In genomic region chr12:77189463-77189862, GRCh38 we compare ENCODE assay signal across 2 cellular contexts.
A peak's percentile ranks its signal among the peaks of the same experiment; 100 is the strongest.
TF ChIP-seq lines count a peak whose summit lies in the region.

No MANE protein-coding gene starts in this region.

TF ChIP-seq in GM23338, 12 proteins besides CTCF, POLR2A, EP300 and RAD21 (continued from another document):
- TF ChIP-seq CREB1 (CRISPR knock-in tag; IDR thresholded peaks at IDR 0.05; ENCODE audit: low read depth) (no peak), NANOG (IDR thresholded peaks at IDR 0.05; ENCODE audit: borderline replicate concordance) (no peak), EZH2phosphoT487 (IDR thresholded peaks at IDR 0.05; ENCODE audit: unreplicated experiment) (no peak), STAT1 (IDR thresholded peaks at IDR 0.05; ENCODE audit: unreplicated experiment) (no peak), ETS1 (IDR thresholded peaks at IDR 0.05) (no peak)
- TF ChIP-seq, protein P1, sequence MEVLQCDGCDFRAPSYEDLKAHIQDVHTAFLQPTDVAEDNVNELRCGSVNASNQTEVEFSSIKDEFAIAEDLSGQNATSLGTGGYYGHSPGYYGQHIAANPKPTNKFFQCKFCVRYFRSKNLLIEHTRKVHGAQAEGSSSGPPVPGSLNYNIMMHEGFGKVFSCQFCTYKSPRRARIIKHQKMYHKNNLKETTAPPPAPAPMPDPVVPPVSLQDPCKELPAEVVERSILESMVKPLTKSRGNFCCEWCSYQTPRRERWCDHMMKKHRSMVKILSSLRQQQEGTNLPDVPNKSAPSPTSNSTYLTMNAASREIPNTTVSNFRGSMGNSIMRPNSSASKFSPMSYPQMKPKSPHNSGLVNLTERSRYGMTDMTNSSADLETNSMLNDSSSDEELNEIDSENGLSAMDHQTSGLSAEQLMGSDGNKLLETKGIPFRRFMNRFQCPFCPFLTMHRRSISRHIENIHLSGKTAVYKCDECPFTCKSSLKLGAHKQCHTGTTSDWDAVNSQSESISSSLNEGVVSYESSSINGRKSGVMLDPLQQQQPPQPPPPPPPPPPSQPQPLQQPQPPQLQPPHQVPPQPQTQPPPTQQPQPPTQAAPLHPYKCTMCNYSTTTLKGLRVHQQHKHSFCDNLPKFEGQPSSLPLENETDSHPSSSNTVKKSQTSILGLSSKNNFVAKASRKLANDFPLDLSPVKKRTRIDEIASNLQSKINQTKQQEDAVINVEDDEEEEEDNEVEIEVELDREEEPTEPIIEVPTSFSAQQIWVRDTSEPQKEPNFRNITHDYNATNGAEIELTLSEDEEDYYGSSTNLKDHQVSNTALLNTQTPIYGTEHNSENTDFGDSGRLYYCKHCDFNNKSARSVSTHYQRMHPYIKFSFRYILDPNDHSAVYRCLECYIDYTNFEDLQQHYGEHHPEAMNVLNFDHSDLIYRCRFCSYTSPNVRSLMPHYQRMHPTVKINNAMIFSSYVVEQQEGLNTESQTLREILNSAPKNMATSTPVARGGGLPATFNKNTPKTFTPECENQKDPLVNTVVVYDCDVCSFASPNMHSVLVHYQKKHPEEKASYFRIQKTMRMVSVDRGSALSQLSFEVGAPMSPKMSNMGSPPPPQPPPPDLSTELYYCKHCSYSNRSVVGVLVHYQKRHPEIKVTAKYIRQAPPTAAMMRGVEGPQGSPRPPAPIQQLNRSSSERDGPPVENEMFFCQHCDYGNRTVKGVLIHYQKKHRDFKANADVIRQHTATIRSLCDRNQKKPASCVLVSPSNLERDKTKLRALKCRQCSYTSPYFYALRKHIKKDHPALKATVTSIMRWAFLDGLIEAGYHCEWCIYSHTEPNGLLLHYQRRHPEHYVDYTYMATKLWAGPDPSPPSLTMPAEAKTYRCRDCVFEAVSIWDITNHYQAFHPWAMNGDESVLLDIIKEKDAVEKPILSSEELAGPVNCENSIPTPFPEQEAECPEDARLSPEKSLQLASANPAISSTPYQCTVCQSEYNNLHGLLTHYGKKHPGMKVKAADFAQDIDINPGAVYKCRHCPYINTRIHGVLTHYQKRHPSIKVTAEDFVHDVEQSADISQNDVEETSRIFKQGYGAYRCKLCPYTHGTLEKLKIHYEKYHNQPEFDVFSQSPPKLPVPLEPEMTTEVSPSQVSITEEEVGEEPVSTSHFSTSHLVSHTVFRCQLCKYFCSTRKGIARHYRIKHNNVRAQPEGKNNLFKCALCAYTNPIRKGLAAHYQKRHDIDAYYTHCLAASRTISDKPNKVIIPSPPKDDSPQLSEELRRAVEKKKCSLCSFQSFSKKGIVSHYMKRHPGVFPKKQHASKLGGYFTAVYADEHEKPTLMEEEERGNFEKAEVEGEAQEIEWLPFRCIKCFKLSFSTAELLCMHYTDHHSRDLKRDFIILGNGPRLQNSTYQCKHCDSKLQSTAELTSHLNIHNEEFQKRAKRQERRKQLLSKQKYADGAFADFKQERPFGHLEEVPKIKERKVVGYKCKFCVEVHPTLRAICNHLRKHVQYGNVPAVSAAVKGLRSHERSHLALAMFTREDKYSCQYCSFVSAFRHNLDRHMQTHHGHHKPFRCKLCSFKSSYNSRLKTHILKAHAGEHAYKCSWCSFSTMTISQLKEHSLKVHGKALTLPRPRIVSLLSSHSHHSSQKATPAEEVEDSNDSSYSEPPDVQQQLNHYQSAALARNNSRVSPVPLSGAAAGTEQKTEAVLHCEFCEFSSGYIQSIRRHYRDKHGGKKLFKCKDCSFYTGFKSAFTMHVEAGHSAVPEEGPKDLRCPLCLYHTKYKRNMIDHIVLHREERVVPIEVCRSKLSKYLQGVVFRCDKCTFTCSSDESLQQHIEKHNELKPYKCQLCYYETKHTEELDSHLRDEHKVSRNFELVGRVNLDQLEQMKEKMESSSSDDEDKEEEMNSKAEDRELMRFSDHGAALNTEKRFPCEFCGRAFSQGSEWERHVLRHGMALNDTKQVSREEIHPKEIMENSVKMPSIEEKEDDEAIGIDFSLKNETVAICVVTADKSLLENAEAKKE (CRISPR knock-in tag; IDR thresholded peaks at IDR 0.05) = no peak

TF ChIP-seq in SK-N-SH, 30 proteins besides CTCF, POLR2A, EP300 and RAD21 (continued from another document):
- TF ChIP-seq, protein P2, sequence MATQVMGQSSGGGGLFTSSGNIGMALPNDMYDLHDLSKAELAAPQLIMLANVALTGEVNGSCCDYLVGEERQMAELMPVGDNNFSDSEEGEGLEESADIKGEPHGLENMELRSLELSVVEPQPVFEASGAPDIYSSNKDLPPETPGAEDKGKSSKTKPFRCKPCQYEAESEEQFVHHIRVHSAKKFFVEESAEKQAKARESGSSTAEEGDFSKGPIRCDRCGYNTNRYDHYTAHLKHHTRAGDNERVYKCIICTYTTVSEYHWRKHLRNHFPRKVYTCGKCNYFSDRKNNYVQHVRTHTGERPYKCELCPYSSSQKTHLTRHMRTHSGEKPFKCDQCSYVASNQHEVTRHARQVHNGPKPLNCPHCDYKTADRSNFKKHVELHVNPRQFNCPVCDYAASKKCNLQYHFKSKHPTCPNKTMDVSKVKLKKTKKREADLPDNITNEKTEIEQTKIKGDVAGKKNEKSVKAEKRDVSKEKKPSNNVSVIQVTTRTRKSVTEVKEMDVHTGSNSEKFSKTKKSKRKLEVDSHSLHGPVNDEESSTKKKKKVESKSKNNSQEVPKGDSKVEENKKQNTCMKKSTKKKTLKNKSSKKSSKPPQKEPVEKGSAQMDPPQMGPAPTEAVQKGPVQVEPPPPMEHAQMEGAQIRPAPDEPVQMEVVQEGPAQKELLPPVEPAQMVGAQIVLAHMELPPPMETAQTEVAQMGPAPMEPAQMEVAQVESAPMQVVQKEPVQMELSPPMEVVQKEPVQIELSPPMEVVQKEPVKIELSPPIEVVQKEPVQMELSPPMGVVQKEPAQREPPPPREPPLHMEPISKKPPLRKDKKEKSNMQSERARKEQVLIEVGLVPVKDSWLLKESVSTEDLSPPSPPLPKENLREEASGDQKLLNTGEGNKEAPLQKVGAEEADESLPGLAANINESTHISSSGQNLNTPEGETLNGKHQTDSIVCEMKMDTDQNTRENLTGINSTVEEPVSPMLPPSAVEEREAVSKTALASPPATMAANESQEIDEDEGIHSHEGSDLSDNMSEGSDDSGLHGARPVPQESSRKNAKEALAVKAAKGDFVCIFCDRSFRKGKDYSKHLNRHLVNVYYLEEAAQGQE (IDR thresholded peaks at IDR 0.05; ENCODE audit: low read depth, low read length) = peak; percentile 60; the same call in 1 of the 2 replicates
- TF ChIP-seq, protein P3, sequence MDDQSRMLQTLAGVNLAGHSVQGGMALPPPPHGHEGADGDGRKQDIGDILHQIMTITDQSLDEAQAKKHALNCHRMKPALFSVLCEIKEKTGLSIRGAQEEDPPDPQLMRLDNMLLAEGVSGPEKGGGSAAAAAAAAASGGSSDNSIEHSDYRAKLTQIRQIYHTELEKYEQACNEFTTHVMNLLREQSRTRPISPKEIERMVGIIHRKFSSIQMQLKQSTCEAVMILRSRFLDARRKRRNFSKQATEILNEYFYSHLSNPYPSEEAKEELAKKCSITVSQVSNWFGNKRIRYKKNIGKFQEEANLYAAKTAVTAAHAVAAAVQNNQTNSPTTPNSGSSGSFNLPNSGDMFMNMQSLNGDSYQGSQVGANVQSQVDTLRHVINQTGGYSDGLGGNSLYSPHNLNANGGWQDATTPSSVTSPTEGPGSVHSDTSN (IDR thresholded peaks at IDR 0.05) = peak; percentile 97
- TF ChIP-seq SIN3A (IDR thresholded peaks at IDR 0.05; ENCODE audit: borderline replicate concordance, low read depth, low read length) (peak; percentile 64; the same call in 1 of the 2 replicates), IRF3 (IDR thresholded peaks at IDR 0.05; ENCODE audit: low read depth, low read length) (no peak), TCF12 (IDR thresholded peaks at IDR 0.05) (peak; percentile 95), GABPA (IDR thresholded peaks at IDR 0.05; ENCODE audit: low read depth) (no peak), MEF2A (IDR thresholded peaks at IDR 0.05; ENCODE audit: borderline replicate concordance, low read depth) (0 out of 2 replicates have a peak, but pooled peaks have one; percentile 55), RXRA (IDR thresholded peaks at IDR 0.05; ENCODE audit: borderline replicate concordance, low read depth) (peak; percentile 10; the same call in 1 of the 2 replicates), FOXM1 (IDR thresholded peaks at IDR 0.05; ENCODE audit: low read depth) (peak; percentile 97), FOSL2 (IDR thresholded peaks at IDR 0.05; ENCODE audit: borderline replicate concordance, low read depth) (peak; percentile 70), CHD2 (IDR thresholded peaks at IDR 0.05; ENCODE audit: low read length, partially characterized antibody) (no peak), TEAD4 (IDR thresholded peaks at IDR 0.05; ENCODE audit: borderline replicate concordance, insufficient read depth) (peak; percentile 96), YY1 (IDR thresholded peaks at IDR 0.05; ENCODE audit: low read depth) (no peak)
